ENCODE assay signal across 6 cellular contexts in the genomic region with DNA sequence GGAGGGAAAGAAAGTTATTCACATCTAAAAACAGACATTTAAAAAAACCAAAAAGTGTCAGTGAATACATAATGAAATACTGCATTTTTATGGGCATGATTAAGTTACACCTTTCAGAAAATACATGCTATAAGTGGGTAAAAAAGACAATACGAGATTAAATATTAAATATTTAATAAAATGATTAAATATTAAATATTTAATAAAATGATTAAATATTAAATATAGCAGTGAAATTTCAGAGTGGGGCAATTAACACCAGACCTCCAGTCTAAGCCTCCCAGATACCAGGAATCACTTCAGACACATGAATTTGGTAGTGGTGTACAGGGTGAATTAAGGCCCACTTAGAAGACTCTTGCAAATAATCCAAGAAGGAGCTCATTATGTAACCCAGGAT.
"Had no signal": no experiment of that assay in that cellular context is flagged by ENCODE, and none has a peak within 500 bp of the region (broad histone marks: within the 10 kb centered on the region; RNA-seq: fewer than 3 reads in every experiment).

No MANE protein-coding gene starts in this region.

- DNase-seq: IMR-90, KBM-7 had no signal

- H3K4me1 Mint-ChIP-seq: IgD-negative memory B cell had no signal

- H3K27me3 Mint-ChIP-seq: IgD-negative memory B cell had no signal

- FAIRE-seq: HepG2, HTR-8/SVneo, K562 had no signal

- H3K4me3 Mint-ChIP-seq: IgD-negative memory B cell had no signal

- H3K27ac Mint-ChIP-seq: IgD-negative memory B cell had no signal

- ATAC-seq: HepG2, K562 had no signal
